In genomic region chr12:64392221-64392620, GRCh38 we compare ENCODE assay signal across 8 cellular contexts. TPM values are rescaled to one million over a fixed set of nuclear protein-coding genes. Genes with fewer than 3 reads are reported as not detected.
A peak's percentile ranks its signal among the peaks of the same experiment; 100 is the strongest.
DNase-seq lines count a peak whose midpoint lies in the region; ATAC-seq lines count a peak whose summit lies in the region.

No MANE protein-coding gene starts in this region.

- ATAC-seq in HG02981 (IDR thresholded peaks at IDR 0.05; ENCODE audit: unreplicated experiment) = no peak

- no peaks in the 10 kb centered on the region for H3K9me3 ChIP-seq in GM23248 (ENCODE audit: low read depth)

- peak; percentile 21 for DNase-seq in CMK (ENCODE audit: low read depth)
- peak; percentile 68 for DNase-seq in GM23248
- peak; percentile 54 for DNase-seq in RPMI7951 (ENCODE audit: low read depth)
- peak; percentile 38 for DNase-seq in hepatic stellate cell (ENCODE audit: low spot score)
- no peak for DNase-seq in activated gamma-delta T cell (lab: John Stamatoyannopoulos, UW)
- no peak for DNase-seq in stimulated activated CD8-positive, alpha-beta memory T cell treated with anti-CD3 and anti-CD28 coated beads, Interleukin-4, amount 100 ng/mL, for 48 hours
- no peak for DNase-seq in effector CD4-positive, alpha-beta T cell

- no peak overlapping the region for H2AFZ ChIP-seq in GM23248

- no peak overlapping the region for H3K4me3 ChIP-seq in GM23248

- H3K79me2 ChIP-seq in GM23248 (ENCODE audit: insufficient read depth) = no peaks in the 10 kb centered on the region

- H3F3A ChIP-seq in GM23248 (ENCODE audit: insufficient read depth) = no peaks in the 10 kb centered on the region

- H3K4me1 ChIP-seq in GM23248 (ENCODE audit: insufficient read depth) = no peaks in the 10 kb centered on the region; the same call in 1 of the 2 replicates

- no peak overlapping the region for H3K27ac ChIP-seq in GM23248

- WGBS in GM23248 (ENCODE audit: low coverage in 1 of 2, low lambda C conversion rate in 2 of 2, missing lambda C conversion rate in 2 of 2), 2 experiments = 35 to 43% methylated on average over 3 of the region's 3 CpGs

- no peaks in the 10 kb centered on the region for H3K9me2 ChIP-seq in GM23248 (ENCODE audit: insufficient read depth)

- in situ Hi-C loops in GM23248 (cut with MboI) = loop anchor here (10.0 kb wide), 1 partner anchor 567 kb away; no protein-coding TSS in a partner anchor

- H3K4me2 ChIP-seq in GM23248 (ENCODE audit: unreplicated experiment) = no peak overlapping the region

- H3K27me3 ChIP-seq in GM23248 (replicated peaks; ENCODE audit: insufficient read depth) = no peaks in the 10 kb centered on the region

- H3K36me3 ChIP-seq in GM23248 (ENCODE audit: low read depth) = no peaks in the 10 kb centered on the region

- no peak overlapping the region for H3K9ac ChIP-seq in GM23248

- no peaks in the 10 kb centered on the region for H4K20me1 ChIP-seq in GM23248 (ENCODE audit: insufficient read depth)

RNA-seq across cellular contexts. Expression of gene C12orf56, which starts 1.7 kb away (rescaled TPM):
- total RNA-seq in GM23248 (2014; rRNA removed; shearing (Covaris generic)) = 0.25 and 0.43 TPM in 2 replicates
- polyA plus RNA-seq in GM23248 (2016; fragmentation: Nextera tagmentation; extraction: Ambion mirVana) = 0.90 and 1.3 TPM in 2 replicates
- total RNA-seq in RPMI7951 (2014; rRNA removed; shearing (Covaris generic)) = under 0.01 TPM in 1 of 2 replicates, not detected in the other

RNA-seq across cellular contexts. Expression of gene XPOT, which starts 12.0 kb away (rescaled TPM):
- total RNA-seq in GM23248 (2014; rRNA removed; shearing (Covaris generic)) = 148 and 154 TPM in 2 replicates
- 118 and 120 TPM in 2 replicates for polyA plus RNA-seq in GM23248 (2016; fragmentation: Nextera tagmentation; extraction: Ambion mirVana)
- total RNA-seq in RPMI7951 (2014; rRNA removed; shearing (Covaris generic)) = 63.8 and 74.0 TPM in 2 replicates

RNA-seq across cellular contexts. Expression of gene TBK1, which starts 59.7 kb away (rescaled TPM):
- total RNA-seq in GM23248 (2014; rRNA removed; shearing (Covaris generic)) = 29.4 and 33.9 TPM in 2 replicates
- 25.2 and 27.1 TPM in 2 replicates for polyA plus RNA-seq in GM23248 (2016; fragmentation: Nextera tagmentation; extraction: Ambion mirVana)
- total RNA-seq in RPMI7951 (2014; rRNA removed; shearing (Covaris generic)) = 26.2 and 32.1 TPM in 2 replicates

Comparison
In these comparisons a context has a peak if more than half of its experiments do, and no peak if none do; other contexts are left out.
1. DNase-seq: peak in CMK (single experiment), GM23248 (single experiment), RPMI7951 (single experiment) and hepatic stellate cell (single experiment); none in activated gamma-delta T cell (single experiment), stimulated activated CD8-positive, alpha-beta memory T cell treated with anti-CD3 and anti-CD28 coated beads, Interleukin-4, amount 100 ng/mL, for 48 hours (single experiment) and effector CD4-positive, alpha-beta T cell (single experiment).